In genomic region chr20:21366273-21366672, GRCh38 we compare ENCODE assay signal across 13 cellular contexts. TPM values are rescaled to one million over a fixed set of nuclear protein-coding genes. Genes with fewer than 3 reads are reported as not detected.
DNase-seq lines count a peak whose midpoint lies in the region; ATAC-seq and TF ChIP-seq lines count a peak whose summit lies in the region.
"Not testable (repeated sequence)": the region's sequence is repeated elsewhere in the genome, so short reads cannot be mapped to it uniquely, and the experiment has no call there.
"Had no signal": no experiment of that assay in that cellular context is flagged by ENCODE, and none has a peak within 500 bp of the region (broad histone marks: within the 10 kb centered on the region; RNA-seq: fewer than 3 reads in every experiment).

No MANE protein-coding gene starts in this region.

- H4K20me1 ChIP-seq in GM23338 (replicated peaks; ENCODE audit: insufficient read depth) = not testable (repeated sequence)

- TF ChIP-seq RAD21 in Ishikawa (IDR thresholded peaks at IDR 0.05; ENCODE audit: low read depth) = not testable (repeated sequence)

- not testable (repeated sequence) for H4K8ac ChIP-seq in mesendoderm (ENCODE audit: low read depth, low read length)

- not testable (repeated sequence) for H3K4ac ChIP-seq in mesendoderm (ENCODE audit: low read depth, low read length)

- H3K9me3 Mint-ChIP-seq in GM23338; activated T-cell treated with anti-CD3 and anti-CD28 coated beads, Interleukin-2, amount 50 U/mL, for 24 hours; MCF 10A (ENCODE audit: unreplicated experiment): not testable (repeated sequence)

- H3K23ac ChIP-seq in mesendoderm (ENCODE audit: low read length) = not testable (repeated sequence)

- not testable (repeated sequence) for H3K56ac ChIP-seq in mesendoderm (ENCODE audit: low read length)

- POLR2A ChIA-PET in MCF 10A (lab: Yijun Ruan, JAX) = not testable (repeated sequence)

- not testable (repeated sequence) for H3K18ac ChIP-seq in mesendoderm (ENCODE audit: low read length)

- CTCF ChIA-PET in MCF 10A (lab: Yijun Ruan, JAX) = interaction anchor here (0.9 to 1.4 kb wide), 2 partner anchors 43 to 136 kb away, joined by 3 to 6 read pairs; no protein-coding TSS in a partner anchor

- not testable (repeated sequence) for H3K4me3 Mint-ChIP-seq in GM23338; activated T-cell treated with anti-CD3 and anti-CD28 coated beads, Interleukin-2, amount 50 U/mL, for 24 hours; MCF 10A (ENCODE audit: unreplicated experiment)

- H3K36me3 Mint-ChIP-seq in GM23338 (ENCODE audit: low read depth) = peaks cover 55% of the 10 kb centered on the region
- H3K36me3 Mint-ChIP-seq in activated T-cell treated with anti-CD3 and anti-CD28 coated beads, Interleukin-2, amount 50 U/mL, for 24 hours (ENCODE audit: low read depth) = peaks cover 90% of the 10 kb centered on the region
- H3K36me3 Mint-ChIP-seq in MCF 10A (ENCODE audit: insufficient read depth, unreplicated experiment) = peaks cover 72% of the 10 kb centered on the region

- not testable (repeated sequence) for H3F3A ChIP-seq in GM23338 (replicated peaks; ENCODE audit: low read depth)

- ATAC-seq in GM23338 = not testable (repeated sequence)

- H4K5ac ChIP-seq in mesendoderm (ENCODE audit: low read length) = not testable (repeated sequence)

- H3K27me3 Mint-ChIP-seq in GM23338 (ENCODE audit: insufficient read depth, low read depth, poor library complexity); activated T-cell treated with anti-CD3 and anti-CD28 coated beads, Interleukin-2, amount 50 U/mL, for 24 hours; MCF 10A (ENCODE audit: insufficient read depth, unreplicated experiment): not testable (repeated sequence)

- H3K27ac ChIP-seq in GM23338 (ENCODE audit: low read depth); mesendoderm (ENCODE audit: low read depth, low read length): not testable (repeated sequence)
- H3K27ac ChIP-seq in SK-N-MC = peak overlapping the region; percentile 38; the same call in 1 of the 2 replicates

- H2BK120ac ChIP-seq in mesendoderm (ENCODE audit: low read depth, low read length) = not testable (repeated sequence)

- H3K9me2 ChIP-seq in GM23338 (ENCODE audit: insufficient read depth) = not testable (repeated sequence)

- no CpG with 5 or more reads among the region's 9 CpGs for WGBS in mesendoderm (ENCODE audit: extremely low coverage, insufficient coverage, low lambda C conversion rate)

- TF ChIP-seq EP300 in Ishikawa (IDR thresholded peaks at IDR 0.05; ENCODE audit: borderline replicate concordance) = not testable (repeated sequence)

- BruUV-seq in MCF 10A (replicated peaks; lab: Mats Ljungman, UMichigan) = not testable (repeated sequence)

- peak overlapping the region; percentile 73 for H3K27ac Mint-ChIP-seq in GM23338
- H3K27ac Mint-ChIP-seq in activated T-cell treated with anti-CD3 and anti-CD28 coated beads, Interleukin-2, amount 50 U/mL, for 24 hours = peak overlapping the region; percentile 28
- not testable (repeated sequence) for H3K27ac Mint-ChIP-seq in MCF 10A (ENCODE audit: low read depth, unreplicated experiment)

- not testable (repeated sequence) for H3K4me1 ChIP-seq in GM23338 (ENCODE audit: insufficient read depth); mesendoderm (ENCODE audit: control insufficient read depth, low read depth, low read length)

- not testable (repeated sequence) for TF ChIP-seq CTCF in GM23338 (conservative IDR thresholded peaks at IDR 0.05; ENCODE audit: low read depth in 2 of 2); MCF 10A (IDR thresholded peaks at IDR 0.05; ENCODE audit: unreplicated experiment); epithelial cell of esophagus (IDR thresholded peaks at IDR 0.05; ENCODE audit: insufficient read depth, low read depth, low read length, missing control alignments)

- H2AFZ ChIP-seq in GM23338 = not testable (repeated sequence)

- H3K9me3 ChIP-seq in SK-N-MC (ENCODE audit: low read depth, low read length) = not testable (repeated sequence)

- DNase-seq in ELF-1 (ENCODE audit: low read depth, low spot score) = peak; percentile 27
- DNase-seq in GM23338 (ENCODE audit: low spot score); SK-N-MC (ENCODE audit: low read depth, low spot score); activated T-cell treated with anti-CD3 and anti-CD28 coated beads, Interleukin-2, amount 50 U/mL, for 24 hours: not testable (repeated sequence)
- DNase-seq in MCF 10A (ENCODE audit: unreplicated experiment) = peak; percentile 47
- DNase-seq in epithelial cell of esophagus (ENCODE audit: low read depth) = peak; percentile 27
- DNase-seq in mesendoderm = peak; percentile 3

- peaks cover 27% of the 10 kb centered on the region for H3K79me2 ChIP-seq in GM23338 (replicated peaks; ENCODE audit: insufficient read depth)
- not testable (repeated sequence) for H3K79me2 ChIP-seq in mesendoderm (ENCODE audit: control insufficient read depth, insufficient read depth, low read length)

- not testable (repeated sequence) for H3K4me2 ChIP-seq in GM23338; mesendoderm (ENCODE audit: low read length)

- peaks cover 34% of the 10 kb centered on the region for H3K36me3 ChIP-seq in GM23338 (ENCODE audit: insufficient read depth)
- peaks cover 87% of the 10 kb centered on the region for H3K36me3 ChIP-seq in SK-N-MC (ENCODE audit: insufficient read depth, low read length)
- not testable (repeated sequence) for H3K36me3 ChIP-seq in mesendoderm (ENCODE audit: control insufficient read depth, insufficient read depth, low read length)

- H2AK5ac ChIP-seq in mesendoderm (ENCODE audit: low read length) = not testable (repeated sequence)

- not testable (repeated sequence) for H3K9ac ChIP-seq in SK-N-MC (ENCODE audit: insufficient read length); mesendoderm (ENCODE audit: low read length)

- not testable (repeated sequence) for H3K27me3 ChIP-seq in GM23338 (ENCODE audit: insufficient read depth); mesendoderm (ENCODE audit: insufficient read depth, low read length, poor library complexity)

- not testable (repeated sequence) for H2BK15ac ChIP-seq in mesendoderm (replicated peaks; ENCODE audit: low read depth)

- H3K4me1 Mint-ChIP-seq in GM23338; activated T-cell treated with anti-CD3 and anti-CD28 coated beads, Interleukin-2, amount 50 U/mL, for 24 hours (ENCODE audit: low read depth): not testable (repeated sequence)
- peaks cover 19% of the 10 kb centered on the region for H3K4me1 Mint-ChIP-seq in MCF 10A (ENCODE audit: insufficient read depth, unreplicated experiment)

- intact Hi-C loops in MCF 10A (cut with micrococcal nuclease) = not testable (repeated sequence)

- H3K4me3 ChIP-seq in GM23338; SK-N-MC; epithelial cell of esophagus (ENCODE audit: low read length); mesendoderm (ENCODE audit: low read length): not testable (repeated sequence)

- H2BK5ac ChIP-seq in mesendoderm (ENCODE audit: low read length) = not testable (repeated sequence)

- H3K79me1 ChIP-seq in mesendoderm (ENCODE audit: low read length) = not testable (repeated sequence)

TF ChIP-seq in Ishikawa, 13 proteins besides CTCF, POLR2A, EP300 and RAD21:
- TF ChIP-seq CEBPB (IDR thresholded peaks at IDR 0.05) = 0 out of 2 replicates have a peak, but pooled peaks have one; percentile 7

RNA-seq across cellular contexts. Expression of gene NKX2-4, which starts 31.1 kb away (rescaled TPM):
- 0.35 and 2.1 TPM in 2 replicates for total RNA-seq in GM23338 (2014; rRNA removed; shearing (Covaris generic))
- 0.31 and 0.61 TPM in 2 replicates for polyA plus RNA-seq in GM23338 (2016; fragmentation: Nextera tagmentation; extraction: Ambion mirVana)
- total RNA-seq in MCF 10A (2022) = not detected in 2 replicates
- 0.07 TPM for polyA plus RNA-seq in mesendoderm (2013, experiment 1 of 2)
- 0.06 TPM for polyA plus RNA-seq in mesendoderm (2013, experiment 2 of 2)
- total RNA-seq: Calu3; CD4-positive, alpha-beta memory T cell; GM12878; H7 had no signal
- polyA plus RNA-seq: A549; CD4-positive, alpha-beta memory T cell; GM12878 had no signal
